ENCODE assay signal across 12 cellular contexts in the genomic region with DNA sequence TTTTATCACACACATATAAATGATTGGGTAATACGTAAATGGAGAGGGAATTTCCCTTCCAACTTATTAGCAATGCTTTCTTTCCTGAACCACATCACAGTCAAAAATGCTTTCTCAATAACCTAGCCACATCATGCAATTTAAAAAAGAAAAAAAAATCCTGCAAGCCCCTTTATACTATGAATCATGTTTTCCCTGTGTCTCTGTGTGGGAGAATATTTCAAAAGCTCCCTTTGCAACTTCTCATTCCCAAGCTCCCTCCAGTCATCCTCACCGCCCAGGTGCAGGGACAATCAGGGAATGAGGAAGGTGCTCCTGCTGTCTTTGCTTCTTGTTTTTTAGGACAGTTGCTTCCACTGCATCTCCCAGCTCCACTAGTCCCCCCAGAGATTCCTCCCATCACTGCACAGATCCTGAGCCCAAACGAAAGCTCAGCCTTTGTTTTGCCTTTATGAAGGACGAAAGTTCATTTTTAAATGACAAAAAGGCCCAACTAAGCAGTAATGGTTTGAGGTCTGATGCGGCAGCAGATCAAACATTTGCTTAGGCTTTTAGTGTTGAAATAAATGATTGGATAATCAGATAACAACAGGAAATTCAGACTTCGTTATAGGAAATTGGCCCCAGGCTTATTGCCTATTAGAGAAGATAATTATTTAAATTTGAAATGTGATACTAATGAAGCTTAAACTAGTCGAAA. TPM values are rescaled to one million over a fixed set of nuclear protein-coding genes. Genes with fewer than 3 reads are reported as not detected.
DNase-seq lines count a peak whose midpoint lies in the region; TF ChIP-seq lines count a peak whose summit lies in the region.
"Had no signal": no experiment of that assay in that cellular context is flagged by ENCODE, and none has a peak within 500 bp of the region (broad histone marks: within the 10 kb centered on the region; RNA-seq: fewer than 3 reads in every experiment).

No MANE protein-coding gene starts in this region.

- H3K4me2 ChIP-seq in osteoblast (ENCODE audit: insufficient read depth, low read length) = peak overlapping the region; percentile 74

- no peaks in the 10 kb centered on the region for H4K20me1 ChIP-seq in osteoblast (ENCODE audit: insufficient read depth, low read length)

- H2AFZ ChIP-seq in osteoblast (ENCODE audit: low read length) = no peak overlapping the region

- no peaks in the 10 kb centered on the region for H3K36me3 ChIP-seq in esophagus squamous epithelium
- H3K36me3 ChIP-seq in osteoblast (ENCODE audit: insufficient read depth, low read length) = no peaks in the 10 kb centered on the region

- no peak for TF ChIP-seq POLR2A in esophagus squamous epithelium (IDR thresholded peaks at IDR 0.05)
- no peak for TF ChIP-seq POLR2A in erythroblast (IDR thresholded peaks at IDR 0.05; ENCODE audit: low read length)

- H3K27me3 ChIP-seq in esophagus squamous epithelium = no peaks in the 10 kb centered on the region
- H3K27me3 ChIP-seq in osteoblast (ENCODE audit: insufficient read depth, low read length) = no peaks in the 10 kb centered on the region

- H3K4me3 ChIP-seq in esophagus squamous epithelium = peak overlapping the region in 1 of 4 donors; percentile 1
- H3K4me3 ChIP-seq in osteoblast (ENCODE audit: insufficient read depth, low read length) = peak overlapping the region; percentile 8

- intact Hi-C loops in esophagus squamous epithelium (cut with DNase I) = no loop called here

- DNase-seq in NCI-H226 (peak; percentile 51), esophagus squamous epithelium (lab: John Stamatoyannopoulos, UW) (no peak), osteoblast (ENCODE audit: insufficient read length, low spot score, missing footprints) (peak; percentile 9), erythroblast (lab: John Stamatoyannopoulos, UW) (no peak), SHP77 (lab: John Stamatoyannopoulos, UW) (no peak), SHP77 treated with DMSO at 0.1 percent for 48 hours (lab: John Stamatoyannopoulos, UW) (no peak), AG08396 (ENCODE audit: low spot score) (no peak)
- DNase-seq: anterior cingulate cortex, Caco-2, NCI-H446 treated with DMSO at 0.1 percent for 48 hours had no signal

- no peak for TF ChIP-seq CTCF in C4-2B (conservative IDR thresholded peaks at IDR 0.05)
- no peak for TF ChIP-seq CTCF in esophagus squamous epithelium (IDR thresholded peaks at IDR 0.05)
- TF ChIP-seq CTCF in osteoblast (IDR thresholded peaks at IDR 0.05; ENCODE audit: extremely low read depth, low read depth, low read length) = no peak

- 24 to 27% methylated on average over 7 of the region's 7 CpGs for WGBS in esophagus squamous epithelium, 2 donors

- H3K9me3 ChIP-seq in esophagus squamous epithelium = no peaks in the 10 kb centered on the region
- H3K9me3 ChIP-seq in osteoblast (ENCODE audit: low read depth, low read length) = no peaks in the 10 kb centered on the region
- H3K9me3 ChIP-seq: Caco-2 had no signal

- no peaks in the 10 kb centered on the region for H3K79me2 ChIP-seq in osteoblast (ENCODE audit: insufficient read depth, low read length)

- H3K27ac ChIP-seq in C4-2B (peak overlapping the region; percentile 82), esophagus squamous epithelium (peak overlapping the region; percentile 7 to 44 (median 18)), osteoblast (ENCODE audit: low read depth, low read length) (peak overlapping the region; percentile 69)

- peaks cover 4 to 27% (median 10%) of the 10 kb centered on the region in 3 donors for H3K4me1 ChIP-seq in esophagus squamous epithelium
- peaks cover 33% of the 10 kb centered on the region for H3K4me1 ChIP-seq in osteoblast (ENCODE audit: insufficient read depth, low read length)
- H3K4me1 ChIP-seq: Caco-2 had no signal

RNA-seq across cellular contexts. Expression of gene ADGRG7, which starts 47.8 kb away (rescaled TPM):
- total RNA-seq in esophagus squamous epithelium = not detected
- not detected in 2 replicates for total RNA-seq in osteoblast
- total RNA-seq: activated CD8-positive, alpha-beta memory T cell treated with anti-CD3 and anti-CD28 coated beads for 36 hours had no signal

Comparison
In these comparisons a context has a peak if more than half of its experiments do, and no peak if none do; other contexts are left out.
1. H3K27ac ChIP-seq: peak in every context shown above with its lines; median percentile 82 in C4-2B; 69 in osteoblast; 18 in esophagus squamous epithelium.
2. DNase-seq: peak in NCI-H226 (single experiment) and osteoblast (single experiment); none in esophagus squamous epithelium (single experiment), erythroblast (0 of 2), SHP77 (0 of 2), SHP77 treated with DMSO at 0.1 percent for 48 hours (single experiment) and AG08396 (single experiment).